In the genomic region with DNA sequence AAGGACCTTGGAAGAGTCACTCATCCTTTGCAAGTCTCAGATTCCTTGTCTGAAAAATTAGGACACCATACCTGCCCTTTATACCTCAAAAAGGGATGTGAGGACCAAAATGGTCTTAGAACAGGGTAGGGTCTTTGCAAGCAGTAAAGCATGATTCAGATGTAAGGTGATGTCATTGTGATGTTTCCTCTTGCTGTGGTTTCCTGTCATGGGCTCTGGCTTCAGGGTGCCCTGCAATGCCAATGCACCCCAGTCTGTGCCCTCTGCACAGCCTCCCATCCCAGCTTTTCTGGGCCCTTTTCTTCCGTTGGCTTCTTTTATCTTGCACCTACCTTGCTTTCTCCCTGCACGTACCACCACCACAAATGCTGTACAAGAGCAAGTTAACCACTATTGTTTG, we compare ENCODE assay signal across 11 cellular contexts.
DNase-seq lines count a peak whose midpoint lies in the region; ATAC-seq and TF ChIP-seq lines count a peak whose summit lies in the region.
"Had no signal": no experiment of that assay in that cellular context is flagged by ENCODE, and none has a peak within 500 bp of the region (broad histone marks: within the 10 kb centered on the region; RNA-seq: fewer than 3 reads in every experiment).

No MANE protein-coding gene starts in this region.

- H3K27me3 Mint-ChIP-seq in CD4-positive, alpha-beta T cell, result no peaks in the 10 kb centered on the region
- no peaks in the 10 kb centered on the region for H3K27me3 Mint-ChIP-seq in natural killer cell (ENCODE audit: low read depth in 2 of 2)
- H3K27me3 Mint-ChIP-seq: activated naive CD8-positive, alpha-beta T cell had no signal

- in situ Hi-C loops in HAP-1 (cut with MboI; ENCODE audit: low sequenced_read_pairs), result no loop called here

- ATAC-seq in CD4-positive, alpha-beta T cell (ENCODE audit: poor library complexity), result peak; percentile 91
- peak; percentile 77 to 94 (median 89) for ATAC-seq in natural killer cell
- ATAC-seq: left cardiac atrium had no signal

- H3K27ac Mint-ChIP-seq in CD4-positive, alpha-beta T cell, result peak overlapping the region; percentile 14
- H3K27ac Mint-ChIP-seq in natural killer cell, result peak overlapping the region; percentile 55 to 80
- H3K27ac Mint-ChIP-seq: activated naive CD8-positive, alpha-beta T cell had no signal

- no peaks in the 10 kb centered on the region for H3K9me3 ChIP-seq in CD4-positive, alpha-beta T cell (ENCODE audit: control insufficient read depth, low read length)
- H3K9me3 ChIP-seq in KOPT-K1 (ENCODE audit: insufficient read depth, low read length, poor library complexity, severe bottlenecking), result no peaks in the 10 kb centered on the region
- no peaks in the 10 kb centered on the region for H3K9me3 ChIP-seq in HAP-1
- H3K9me3 ChIP-seq: MG63 had no signal

- no peaks in the 10 kb centered on the region for H3K9me3 Mint-ChIP-seq in CD4-positive, alpha-beta T cell
- H3K9me3 Mint-ChIP-seq in natural killer cell, result no peaks in the 10 kb centered on the region

- TF ChIP-seq CTCF in CD4-positive, alpha-beta T cell (IDR thresholded peaks at IDR 0.05), result no peak
- no peak for TF ChIP-seq CTCF in natural killer cell (IDR thresholded peaks at IDR 0.05)

- peak in 6 of 10 experiments; percentile 16 to 25 (median 21) for DNase-seq in CD4-positive, alpha-beta T cell
- DNase-seq in activated gamma-delta T cell treated with anti-CD3 and anti-CD28 coated beads, Interleukin-2, amount 50 U/mL, for 16 hours (ENCODE audit: low read depth), result peak; percentile 20
- DNase-seq in natural killer cell, result no peak
- DNase-seq in HAP-1 (ENCODE audit: low spot score in 2 of 2), result no peak
- DNase-seq in SW480 (ENCODE audit: low spot score), result no peak
- DNase-seq in midbrain (lab: John Stamatoyannopoulos, UW), result no peak
- DNase-seq: cortex of kidney, left cardiac atrium, MG63 had no signal

- H3K36me3 ChIP-seq in KOPT-K1 (ENCODE audit: insufficient read depth, low read length) (no peaks in the 10 kb centered on the region), HAP-1 (replicated peaks) (no peaks in the 10 kb centered on the region)
- H3K36me3 ChIP-seq: MG63 had no signal

- H3K4me1 ChIP-seq in HAP-1, result no peaks in the 10 kb centered on the region

- H3K36me3 Mint-ChIP-seq in CD4-positive, alpha-beta T cell (ENCODE audit: low read depth), result no peaks in the 10 kb centered on the region
- no peaks in the 10 kb centered on the region for H3K36me3 Mint-ChIP-seq in natural killer cell

- peaks cover 24% of the 10 kb centered on the region for H3K4me1 Mint-ChIP-seq in CD4-positive, alpha-beta T cell (ENCODE audit: low read depth)
- peaks cover 62 to 67% of the 10 kb centered on the region in 2 donors for H3K4me1 Mint-ChIP-seq in natural killer cell

- H3K4me3 ChIP-seq in HAP-1, result no peak overlapping the region
- H3K4me3 ChIP-seq: MG63 had no signal

- no peaks in the 10 kb centered on the region for H3K27me3 ChIP-seq in CD4-positive, alpha-beta T cell (ENCODE audit: control insufficient read depth, insufficient read depth, low read length)
- H3K27me3 ChIP-seq in HAP-1 (ENCODE audit: low read depth), result peaks cover 3% of the 10 kb centered on the region; the same call in 1 of the 2 replicates
- H3K27me3 ChIP-seq: MG63 had no signal

- intact Hi-C loops in CD4-positive, alpha-beta T cell (cut with DNase I, micrococcal nuclease), result loop anchor here in 1 of 2 experiments (5.0 kb wide), 1 partner anchor 44 kb away; no protein-coding TSS in a partner anchor
- intact Hi-C loops in natural killer cell (cut with micrococcal nuclease), result no loop called here

- no peak overlapping the region for H3K27ac ChIP-seq in CD4-positive, alpha-beta T cell (ENCODE audit: low read depth, low read length)
- H3K27ac ChIP-seq in KOPT-K1 (ENCODE audit: low read depth, low read length, poor library complexity, severe bottlenecking), result peak overlapping the region; percentile 23

- POLR2A ChIA-PET in CD4-positive, alpha-beta T cell (lab: Charles Lee), result interaction anchor here (0.9 to 1.2 kb wide), 3 partner anchors 12 to 50 kb away, joined by 3 to 9 read pairs (median 3); no protein-coding TSS in a partner anchor

- H3K4me3 Mint-ChIP-seq in CD4-positive, alpha-beta T cell, result no peak overlapping the region
- H3K4me3 Mint-ChIP-seq in natural killer cell, result peak overlapping the region; percentile 22
- H3K4me3 Mint-ChIP-seq: activated naive CD8-positive, alpha-beta T cell had no signal

- CTCF ChIA-PET in CD4-positive, alpha-beta T cell (lab: Charles Lee), result no interaction called here

Comparison
In these comparisons a context has a peak if more than half of its experiments do, and no peak if none do; other contexts are left out.
1. DNase-seq: peak in CD4-positive, alpha-beta T cell (6 of 10) and activated gamma-delta T cell treated with anti-CD3 and anti-CD28 coated beads, Interleukin-2, amount 50 U/mL, for 16 hours (single experiment); none in natural killer cell (single experiment), HAP-1 (0 of 2), SW480 (single experiment) and midbrain (single experiment).